In genomic region chr11:79439893-79440450, GRCh38 we compare ENCODE assay signal across 8 cellular contexts. TPM values are rescaled to one million over a fixed set of nuclear protein-coding genes. Genes with fewer than 3 reads are reported as not detected.
A peak's percentile ranks its signal among the peaks of the same experiment; 100 is the strongest.
DNase-seq lines count a peak whose midpoint lies in the region; ATAC-seq and TF ChIP-seq lines count a peak whose summit lies in the region.

No MANE protein-coding gene starts in this region.

- H3K36me3 ChIP-seq in BJ (ENCODE audit: control insufficient read depth, insufficient read depth, low read length) (no peaks in the 10 kb centered on the region), MM.1S (replicated peaks; ENCODE audit: insufficient read depth, low read length) (no peaks in the 10 kb centered on the region), muscle layer of colon (ENCODE audit: insufficient read depth, low read length) (no peaks in the 10 kb centered on the region)

- H3K27ac ChIP-seq in MM.1S (ENCODE audit: low read length) (no peak overlapping the region), muscle layer of colon (ENCODE audit: low read depth, low read length) (no peak overlapping the region)

- peak overlapping the region; percentile 61 for H3K4me3 ChIP-seq in BJ (ENCODE audit: low read depth, low read length)
- peak overlapping the region; percentile 69 for H3K4me3 ChIP-seq in MM.1S (ENCODE audit: low read length)
- peak overlapping the region; percentile 64 for H3K4me3 ChIP-seq in epithelial cell of esophagus (ENCODE audit: low read length)
- H3K4me3 ChIP-seq in muscle layer of colon (ENCODE audit: low read depth in 1 of 2, low read length in 2 of 2), result peak overlapping the region; percentile 33 to 57

- H3K4me2 ChIP-seq in MM.1S (ENCODE audit: low read depth, low read length), result peak overlapping the region; percentile 99

- no peak overlapping the region for H3K9ac ChIP-seq in MM.1S (ENCODE audit: low read length)
- no peak overlapping the region for H3K9ac ChIP-seq in muscle layer of colon (ENCODE audit: low read length)

- H3F3A ChIP-seq in MM.1S (ENCODE audit: insufficient read depth, low read length), result no peaks in the 10 kb centered on the region

- peak overlapping the region; percentile 85 for H2AFZ ChIP-seq in MM.1S (ENCODE audit: low read length)

- DNase-seq in BJ (ENCODE audit: low read depth), result no peak
- DNase-seq in MM.1S, result no peak
- peak; percentile 42 for DNase-seq in epithelial cell of esophagus (ENCODE audit: low read depth)
- no peak for DNase-seq in ureter (ENCODE audit: low spot score)
- DNase-seq in COLO829 (ENCODE audit: low spot score), result no peak
- DNase-seq in DMS114 treated with DMSO at 0.1 percent for 48 hours (lab: John Stamatoyannopoulos, UW; ENCODE audit: unreplicated experiment), result no peak

- H3K4me1 ChIP-seq in MM.1S (ENCODE audit: low read length) (peaks cover 5% of the 10 kb centered on the region; the same call in 1 of the 2 replicates), muscle layer of colon (ENCODE audit: insufficient read depth, low read length) (peaks cover 36% of the 10 kb centered on the region)

- H3K79me2 ChIP-seq in MM.1S (ENCODE audit: low read length), result no peaks in the 10 kb centered on the region

- CTCF ChIA-PET in BJ (lab: Yijun Ruan, JAX), result interaction anchor here (0.6 to 3.2 kb wide), 18 partner anchors 8 to 794 kb away, joined by 3 to 15 read pairs (median 3); no protein-coding TSS in a partner anchor

- no peak for ATAC-seq in GM19463 (IDR thresholded peaks at IDR 0.05; ENCODE audit: unreplicated experiment)

- no peaks in the 10 kb centered on the region for H3K9me2 ChIP-seq in MM.1S (replicated peaks; ENCODE audit: insufficient read depth, low read length)

- H4K20me1 ChIP-seq in MM.1S (ENCODE audit: insufficient read depth, low read length), result no peaks in the 10 kb centered on the region

- TF ChIP-seq CTCF in BJ (IDR thresholded peaks at IDR 0.05; ENCODE audit: insufficient read depth, low read depth, low read length) (no peak), MM.1S (IDR thresholded peaks at IDR 0.05; ENCODE audit: low read length) (peak; percentile 7; the same call in 1 of the 2 replicates), epithelial cell of esophagus (IDR thresholded peaks at IDR 0.05; ENCODE audit: insufficient read depth, low read depth, low read length, missing control alignments) (no peak)

- POLR2A ChIA-PET in BJ (lab: Charles Lee), result no interaction called here

- peaks cover 2% of the 10 kb centered on the region for H3K27me3 ChIP-seq in BJ (ENCODE audit: control insufficient read depth, insufficient read depth, low read length)
- H3K27me3 ChIP-seq in MM.1S (replicated peaks; ENCODE audit: insufficient read depth, low read length), result peaks cover 49% of the 10 kb centered on the region
- H3K27me3 ChIP-seq in muscle layer of colon (ENCODE audit: control insufficient read depth in 1 of 2, insufficient read depth in 2 of 2, low read length in 2 of 2), result peaks cover 57 to 69% of the 10 kb centered on the region in 2 donors

- no peaks in the 10 kb centered on the region for H3K9me3 ChIP-seq in MM.1S (replicated peaks; ENCODE audit: insufficient read depth, low read length)
- H3K9me3 ChIP-seq in muscle layer of colon (ENCODE audit: low read length), result no peaks in the 10 kb centered on the region

RNA-seq across cellular contexts. Expression of gene TENM4, which starts 0.9 kb away (rescaled TPM):
- polyA plus RNA-seq in BJ (2011; rRNA removed), result 0.36 and 0.39 TPM in 2 replicates
- polyA minus RNA-seq in BJ (2011; rRNA and poly(A)+ RNA removed), result 1.2 and 1.5 TPM in 2 replicates
- total RNA-seq in ureter, result 2.4 TPM
